In genomic region chr4:77052352-77052751, GRCh38 we compare ENCODE assay signal across 8 cellular contexts. TPM values are rescaled to one million over a fixed set of nuclear protein-coding genes. Genes with fewer than 3 reads are reported as not detected.
A peak's percentile ranks its signal among the peaks of the same experiment; 100 is the strongest.
DNase-seq lines count a peak whose midpoint lies in the region; TF ChIP-seq lines count a peak whose summit lies in the region.

No MANE protein-coding gene starts in this region.

- H3K27ac Mint-ChIP-seq in T-helper 2 cell treated with Interferon-gamma antibody and Interleukin-4, amounts not matched to agents 5 μg/mL and 100 μg/mL, for 36 hours, result no peak overlapping the region

- H3K4me1 Mint-ChIP-seq in T-helper 2 cell treated with Interferon-gamma antibody and Interleukin-4, amounts not matched to agents 5 μg/mL and 100 μg/mL, for 36 hours (ENCODE audit: low read depth), result peaks cover 4% of the 10 kb centered on the region

- no peak overlapping the region for H3K4me3 ChIP-seq in fibroblast of villous mesenchyme (ENCODE audit: low read depth, low read length)

- DNase-seq in T-helper 2 cell (peak; percentile 23 to 53 (median 40)), NOMO-1 treated with dmso at 0.1 percent for 144 hours (lab: John Stamatoyannopoulos, UW; ENCODE audit: unreplicated experiment) (peak; percentile 14), fibroblast of villous mesenchyme (ENCODE audit: low read depth) (peak; percentile 58), T1000 (lab: John Stamatoyannopoulos, UW) (no peak), NCI-H2107 treated with DMSO at 0.1 percent for 48 hours (lab: John Stamatoyannopoulos, UW; ENCODE audit: unreplicated experiment) (no peak)
- DNase-seq in T-helper 2 cell treated with Interferon-gamma antibody and Interleukin-4, amounts not matched to agents 5 μg/mL and 100 μg/mL, for 36 hours (ENCODE audit: low spot score), result no peak
- DNase-seq in activated T-cell treated with anti-CD3 and anti-CD28 coated beads, Interleukin-2, amount 50 U/mL, for 1 hour, result peak; percentile 68
- DNase-seq in stimulated activated CD4-positive, alpha-beta T cell treated with anti-CD3 and anti-CD28 coated beads, Interleukin-15, amount 100 ng/mL, for 1 hour (ENCODE audit: low read depth in 1 of 2, low spot score in 1 of 2), result peak; percentile 24 to 44

- no peaks in the 10 kb centered on the region for H3K27me3 Mint-ChIP-seq in T-helper 2 cell treated with Interferon-gamma antibody and Interleukin-4, amounts not matched to agents 5 μg/mL and 100 μg/mL, for 36 hours (ENCODE audit: low read depth)

- H3K36me3 Mint-ChIP-seq in T-helper 2 cell treated with Interferon-gamma antibody and Interleukin-4, amounts not matched to agents 5 μg/mL and 100 μg/mL, for 36 hours (ENCODE audit: low read depth), result peaks cover 60% of the 10 kb centered on the region

- TF ChIP-seq CTCF in fibroblast of villous mesenchyme (IDR thresholded peaks at IDR 0.05; ENCODE audit: insufficient read depth, low read depth, low read length), result peak; percentile 54

- no peaks in the 10 kb centered on the region for H3K9me3 Mint-ChIP-seq in T-helper 2 cell treated with Interferon-gamma antibody and Interleukin-4, amounts not matched to agents 5 μg/mL and 100 μg/mL, for 36 hours

- no peak overlapping the region for H3K4me3 Mint-ChIP-seq in T-helper 2 cell treated with Interferon-gamma antibody and Interleukin-4, amounts not matched to agents 5 μg/mL and 100 μg/mL, for 36 hours

RNA-seq across cellular contexts. Expression of gene CCNI, which starts 23.4 kb away (rescaled TPM):
- 129 and 187 TPM in 2 replicates for total RNA-seq in fibroblast of villous mesenchyme

Comparison
In these comparisons a context has a peak if more than half of its experiments do, and no peak if none do; other contexts are left out.
1. DNase-seq: peak in T-helper 2 cell (5 of 5), NOMO-1 treated with dmso at 0.1 percent for 144 hours (single experiment), activated T-cell treated with anti-CD3 and anti-CD28 coated beads, Interleukin-2, amount 50 U/mL, for 1 hour (single experiment), fibroblast of villous mesenchyme (single experiment) and stimulated activated CD4-positive, alpha-beta T cell treated with anti-CD3 and anti-CD28 coated beads, Interleukin-15, amount 100 ng/mL, for 1 hour (2 of 2); none in T-helper 2 cell treated with Interferon-gamma antibody and Interleukin-4, amounts not matched to agents 5 μg/mL and 100 μg/mL, for 36 hours (single experiment), T1000 (single experiment) and NCI-H2107 treated with DMSO at 0.1 percent for 48 hours (single experiment).